In the genomic region with DNA sequence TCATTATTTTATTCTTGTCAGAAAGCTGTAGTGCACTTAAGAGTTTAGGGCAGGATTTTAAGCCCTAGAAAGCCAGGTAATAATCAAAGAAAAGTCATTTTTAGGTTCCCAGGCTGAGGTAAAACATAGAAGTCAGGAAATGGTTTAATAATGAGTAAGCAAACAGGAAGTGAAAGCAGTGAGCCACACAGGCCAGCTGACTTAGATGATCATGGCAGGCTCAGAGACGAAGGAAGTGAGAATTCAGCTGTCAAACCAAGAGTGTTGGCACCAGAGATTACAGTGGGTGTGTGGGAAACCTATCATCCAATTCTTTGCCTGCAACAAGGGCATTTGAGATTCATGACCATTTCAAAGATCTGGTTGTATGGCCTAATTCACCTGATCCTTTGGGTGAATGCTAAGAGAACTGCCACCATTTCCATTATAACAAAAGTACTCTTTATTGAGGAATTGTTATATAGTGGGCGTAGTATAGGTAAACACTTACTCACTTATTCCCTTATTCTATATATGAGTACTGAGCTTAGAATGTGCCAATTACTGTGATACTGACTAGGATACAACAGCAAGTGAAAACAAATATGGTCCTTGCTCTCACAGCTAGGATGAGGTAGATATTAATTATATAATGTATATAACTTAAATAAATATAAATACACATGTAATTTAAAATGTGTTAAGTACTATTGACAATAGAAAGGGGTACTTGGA, we compare ENCODE assay signal across 9 cellular contexts.
DNase-seq lines count a peak whose midpoint lies in the region; ATAC-seq and TF ChIP-seq lines count a peak whose summit lies in the region.
"Had no signal": no experiment of that assay in that cellular context is flagged by ENCODE, and none has a peak within 500 bp of the region (broad histone marks: within the 10 kb centered on the region; RNA-seq: fewer than 3 reads in every experiment).

No MANE protein-coding gene starts in this region.

- 87 to 89% methylated on average over 2 of the region's 2 CpGs for WGBS in testis, 2 donors

- H3K36me3 Mint-ChIP-seq in activated naive CD4-positive, alpha-beta T cell treated with anti-CD3 and anti-CD28 coated beads, Interleukin-2, amount 50 U/mL, for 72 hours, result peaks cover 6% of the 10 kb centered on the region in 2 donors
- H3K36me3 Mint-ChIP-seq in memory B cell, result no peaks in the 10 kb centered on the region

- H3K4me1 ChIP-seq in testis, result no peaks in the 10 kb centered on the region

- peak overlapping the region in 1 of 2 donors; percentile 76 for H3K27ac Mint-ChIP-seq in activated naive CD4-positive, alpha-beta T cell treated with anti-CD3 and anti-CD28 coated beads, Interleukin-2, amount 50 U/mL, for 72 hours
- H3K27ac Mint-ChIP-seq in memory B cell, result peak overlapping the region; percentile 10

- ATAC-seq in GM19035 (IDR thresholded peaks at IDR 0.05; ENCODE audit: unreplicated experiment) (peak; percentile 100), HG03097 (IDR thresholded peaks at IDR 0.05; ENCODE audit: low FRiP score, unreplicated experiment) (peak; percentile 100), memory B cell (ENCODE audit: low read depth) (peak; percentile 100)
- peak; percentile 100 for ATAC-seq in activated naive CD4-positive, alpha-beta T cell treated with anti-CD3 and anti-CD28 coated beads, Interleukin-2, amount 50 U/mL, for 72 hours

- TF ChIP-seq POLR2A in testis (IDR thresholded peaks at IDR 0.05), result no peak

- no peaks in the 10 kb centered on the region for H3K27me3 ChIP-seq in testis
- H3K27me3 ChIP-seq: upper lobe of left lung had no signal

- DNase-seq in AG08396 (ENCODE audit: low spot score) (peak; percentile 22), RPMI7951 (ENCODE audit: low read depth) (peak; percentile 43), memory B cell (ENCODE audit: low spot score in 2 of 2) (peak; percentile 29 to 58), testis (peak; percentile 18), NCI-H524 treated with DMSO at 0.1 percent for 48 hours (lab: John Stamatoyannopoulos, UW) (no peak)
- DNase-seq in activated naive CD4-positive, alpha-beta T cell treated with anti-CD3 and anti-CD28 coated beads, Interleukin-2, amount 50 U/mL, for 72 hours (ENCODE audit: low spot score in 2 of 2), result peak; percentile 45 to 55

- no peaks in the 10 kb centered on the region for H3K9me3 ChIP-seq in testis

- H3K4me1 Mint-ChIP-seq in memory B cell, result peaks cover 9% of the 10 kb centered on the region

- TF ChIP-seq CTCF in testis (IDR thresholded peaks at IDR 0.05), result no peak

- intact Hi-C loops in testis (cut with DNase I; ENCODE audit: low total_unique reads), result no loop called here

- peaks cover 3 to 14% of the 10 kb centered on the region in 2 donors for H3K9me3 Mint-ChIP-seq in activated naive CD4-positive, alpha-beta T cell treated with anti-CD3 and anti-CD28 coated beads, Interleukin-2, amount 50 U/mL, for 72 hours
- peaks cover 5% of the 10 kb centered on the region for H3K9me3 Mint-ChIP-seq in memory B cell

- no peak overlapping the region for H3K27ac ChIP-seq in testis

- H3K27me3 Mint-ChIP-seq in memory B cell, result peaks cover 2% of the 10 kb centered on the region

- no peaks in the 10 kb centered on the region for H3K36me3 ChIP-seq in testis (ENCODE audit: low read depth, missing control alignments)
- H3K36me3 ChIP-seq: upper lobe of left lung had no signal

- no peak overlapping the region for H3K4me3 ChIP-seq in testis
- H3K4me3 ChIP-seq: upper lobe of left lung had no signal

- H3K4me3 Mint-ChIP-seq in memory B cell, result no peak overlapping the region
